ENCODE assay signal across 8 cellular contexts in genomic region chr9:124861342-124862229, GRCh38.
DNase-seq lines count a peak whose midpoint lies in the region; ATAC-seq and TF ChIP-seq lines count a peak whose summit lies in the region.

TSS of gene ARPC5L (plus strand) at chr9:124862130. CDS start at chr9:124869291, 7,161 bp downstream.
TSS of gene RPL35 (minus strand) at chr9:124861957. CDS start at chr9:124861912, 45 bp downstream.

- peak; percentile 70 for ATAC-seq in HG03378 (IDR thresholded peaks at IDR 0.05; ENCODE audit: unreplicated experiment)

- TF ChIP-seq POLR2A in GM19099 (IDR thresholded peaks at IDR 0.05; ENCODE audit: extremely low read depth, insufficient read length, low read depth), result peak; percentile 98

- DNase-seq in AML-193 (lab: John Stamatoyannopoulos, UW), result peak; percentile 86 to 89
- DNase-seq in NCI-H446 (lab: John Stamatoyannopoulos, UW), result peak; percentile 59 to 91
- peak; percentile 88 for DNase-seq in activated CD4-positive, CD25-positive, alpha-beta regulatory T cell treated with anti-CD3 and anti-CD28 coated beads, Interleukin-2, amount 50 U/mL, for 16 hours (ENCODE audit: low read depth, low spot score)
- DNase-seq in central memory CD4-positive, alpha-beta T cell, result peak; percentile 94
- DNase-seq in islet precursor cell, result peak; percentile 96
- DNase-seq in stimulated activated CD4-positive, alpha-beta T cell treated with anti-CD3 and anti-CD28 coated beads, Interleukin-12 subunit alpha, Interleukin-12 subunit beta, amount 100 ng/mL, for 48 hours (ENCODE audit: low read depth in 2 of 3, low spot score in 1 of 3), result peak; percentile 88 to 96 (median 89)

Comparison
In these comparisons a context has a peak if more than half of its experiments do, and no peak if none do; other contexts are left out.
1. Peak in every context shown above with its lines: DNase-seq and ATAC-seq.